ENCODE assay signal across 9 cellular contexts in the genomic region with DNA sequence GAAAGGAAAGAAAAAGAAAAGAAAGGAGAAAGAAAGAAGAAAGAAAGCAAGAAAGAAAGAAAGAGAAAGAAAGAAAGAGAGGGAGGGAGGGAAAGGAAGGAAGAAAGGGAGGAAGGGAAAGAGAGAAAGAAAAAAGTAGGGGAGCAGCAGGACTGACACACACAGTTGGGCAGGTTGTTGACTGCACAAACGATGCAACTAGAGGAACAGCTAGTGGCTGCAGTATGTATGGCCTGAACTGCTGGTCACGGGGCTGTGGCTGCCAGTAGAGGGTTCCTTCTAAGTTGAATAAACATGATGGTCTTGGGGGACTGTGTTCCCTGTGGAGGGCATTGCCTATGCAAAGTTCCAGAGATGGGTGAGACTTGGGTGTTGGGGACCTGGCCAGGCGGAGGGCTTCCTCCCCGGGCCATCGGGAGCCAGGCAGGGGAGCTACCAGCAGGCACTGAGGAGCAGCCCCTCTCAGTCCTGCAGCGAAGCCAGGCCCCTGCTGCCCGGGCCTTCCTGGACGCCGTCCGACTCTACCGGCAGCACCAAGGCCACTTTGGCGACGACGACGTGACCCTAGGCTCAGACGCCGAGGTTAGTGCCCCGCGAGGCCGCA. TPM values are rescaled to one million over a fixed set of nuclear protein-coding genes. Genes with fewer than 3 reads are reported as not detected.
A peak's percentile ranks its signal among the peaks of the same experiment; 100 is the strongest.
DNase-seq lines count a peak whose midpoint lies in the region; ATAC-seq lines count a peak whose summit lies in the region.
"Had no signal": no experiment of that assay in that cellular context is flagged by ENCODE, and none has a peak within 500 bp of the region (broad histone marks: within the 10 kb centered on the region; RNA-seq: fewer than 3 reads in every experiment).

No MANE protein-coding gene starts in this region.

- no peaks in the 10 kb centered on the region for H3K36me3 Mint-ChIP-seq in activated CD4-positive, alpha-beta memory T cell treated with anti-CD3 and anti-CD28 coated beads for 36 hours

- H3K27me3 Mint-ChIP-seq in activated CD4-positive, alpha-beta memory T cell treated with anti-CD3 and anti-CD28 coated beads for 36 hours: peaks cover 3% of the 10 kb centered on the region

- no peaks in the 10 kb centered on the region for H3K36me3 ChIP-seq in subcutaneous abdominal adipose tissue (ENCODE audit: control insufficient read depth in 5 of 5, insufficient read depth in 5 of 5, low read length in 5 of 5)

- H3K4me1 ChIP-seq in subcutaneous abdominal adipose tissue (ENCODE audit: control insufficient read depth in 5 of 5, insufficient read depth in 5 of 5, low read length in 5 of 5): peaks cover 0 to 13% (median 11%) of the 10 kb centered on the region in 5 donors

- no peak overlapping the region for H3K27ac ChIP-seq in subcutaneous abdominal adipose tissue (ENCODE audit: low read depth, low read length)
- H3K27ac ChIP-seq: epithelial cell of prostate had no signal

- peaks cover 0 to 5% (median 2%) of the 10 kb centered on the region in 5 donors for H3K9me3 ChIP-seq in subcutaneous abdominal adipose tissue (ENCODE audit: control insufficient read depth in 5 of 5, low read length in 5 of 5)

- H3K9ac ChIP-seq in subcutaneous abdominal adipose tissue (ENCODE audit: low read length in 5 of 5): peak overlapping the region in 3 of 5 donors; percentile 39 to 53 (median 52)

- peak; percentile 5 for ATAC-seq in Right ventricle myocardium inferior
- no peak for ATAC-seq in Right ventricle myocardium superior (ENCODE audit: poor library complexity)
- ATAC-seq in HG02571 (IDR thresholded peaks at IDR 0.05; ENCODE audit: unreplicated experiment): no peak

- no peaks in the 10 kb centered on the region for H3K27me3 ChIP-seq in subcutaneous abdominal adipose tissue (ENCODE audit: control insufficient read depth in 5 of 5, insufficient read depth in 4 of 5, low read length in 5 of 5)

- POLR2A ChIA-PET in activated CD4-positive, alpha-beta memory T cell treated with anti-CD3 and anti-CD28 coated beads for 36 hours (lab: Charles Lee): no interaction called here

- no peak for DNase-seq in Right ventricle myocardium inferior (ENCODE audit: missing footprints)
- no peak for DNase-seq in Right ventricle myocardium superior
- DNase-seq in activated CD4-positive, alpha-beta memory T cell treated with anti-CD3 and anti-CD28 coated beads for 36 hours: no peak
- no peak for DNase-seq in NCI-H2196 (lab: John Stamatoyannopoulos, UW; ENCODE audit: unreplicated experiment)
- no peak for DNase-seq in NCI-H2081 treated with DMSO at 0.1 percent for 48 hours (lab: John Stamatoyannopoulos, UW)

- peak overlapping the region; percentile 39 for H3K4me3 ChIP-seq in iPS-11a (ENCODE audit: low read depth, low read length)
- H3K4me3 ChIP-seq in subcutaneous abdominal adipose tissue (ENCODE audit: low read depth in 1 of 5, low read length in 5 of 5): peak overlapping the region in 4 of 5 donors; percentile 48 to 63 (median 54)

- no peaks in the 10 kb centered on the region for H3K9me3 Mint-ChIP-seq in activated CD4-positive, alpha-beta memory T cell treated with anti-CD3 and anti-CD28 coated beads for 36 hours

- peaks cover 12% of the 10 kb centered on the region for H3K4me1 Mint-ChIP-seq in activated CD4-positive, alpha-beta memory T cell treated with anti-CD3 and anti-CD28 coated beads for 36 hours (ENCODE audit: low read depth)

- CTCF ChIA-PET in activated CD4-positive, alpha-beta memory T cell treated with anti-CD3 and anti-CD28 coated beads for 36 hours (lab: Charles Lee): interaction anchor here (0.6 to 1.0 kb wide), 3 partner anchors 35 to 67 kb away, joined by 3 to 5 read pairs (median 4); no protein-coding TSS in a partner anchor

- H3K4me3 Mint-ChIP-seq in activated CD4-positive, alpha-beta memory T cell treated with anti-CD3 and anti-CD28 coated beads for 36 hours: peak overlapping the region; percentile 30

- intact Hi-C loops in Right ventricle myocardium inferior (cut with DNase I): loop anchor here (2.0 kb wide), 1 partner anchor 36 kb away; no protein-coding TSS in a partner anchor
- intact Hi-C loops in Right ventricle myocardium superior (cut with DNase I): no loop called here
- intact Hi-C loops in activated CD4-positive, alpha-beta memory T cell treated with anti-CD3 and anti-CD28 coated beads for 36 hours (cut with micrococcal nuclease): loop anchor here (1.0 kb wide), 2 partner anchors 17 to 27 kb away; a partner anchor contains a TSS

- no peak overlapping the region for H3K27ac Mint-ChIP-seq in activated CD4-positive, alpha-beta memory T cell treated with anti-CD3 and anti-CD28 coated beads for 36 hours

RNA-seq across cellular contexts. Expression of a gene that starts 16.7 kb away (rescaled TPM):
- 35.5 TPM for total RNA-seq in Right ventricle myocardium inferior
- 29.9 TPM for total RNA-seq in Right ventricle myocardium superior
- total RNA-seq in activated CD4-positive, alpha-beta memory T cell treated with anti-CD3 and anti-CD28 coated beads for 36 hours: 10 to 100 TPM; 46.6 to 46.8 TPM

RNA-seq across cellular contexts. Expression of a gene that starts 27.3 kb away (rescaled TPM):
- total RNA-seq in Right ventricle myocardium inferior (20.8 TPM), Right ventricle myocardium superior (19.6 TPM)
- 10 to 100 TPM; 70.1 to 70.5 TPM for total RNA-seq in activated CD4-positive, alpha-beta memory T cell treated with anti-CD3 and anti-CD28 coated beads for 36 hours
